Comparison of ENCODE assay signal across 1 cellular context in the genomic region with DNA sequence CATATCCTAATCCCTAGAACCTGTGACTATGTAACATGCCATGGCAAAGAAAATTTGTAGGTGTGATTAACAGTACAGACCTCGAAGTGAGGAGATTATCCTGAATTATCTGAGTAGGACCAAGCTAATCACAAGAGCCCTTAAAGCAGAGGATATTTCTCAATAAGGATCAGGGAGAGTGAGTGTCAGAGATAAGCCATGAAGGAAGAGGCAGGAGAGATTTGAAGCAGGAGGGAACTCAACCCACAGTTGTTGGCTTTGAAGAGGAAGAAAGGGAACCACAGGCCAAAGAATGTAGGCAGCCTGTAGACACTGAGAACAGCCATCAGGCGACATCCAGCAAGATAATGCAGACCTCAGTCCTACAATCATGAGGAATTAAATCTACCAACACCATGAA.
TF ChIP-seq lines count a peak whose summit lies in the region.

No MANE protein-coding gene starts in this region.

TF ChIP-seq in K562, 482 proteins besides CTCF, POLR2A, EP300 and RAD21 (continued from another document):
- TF ChIP-seq, protein P1, sequence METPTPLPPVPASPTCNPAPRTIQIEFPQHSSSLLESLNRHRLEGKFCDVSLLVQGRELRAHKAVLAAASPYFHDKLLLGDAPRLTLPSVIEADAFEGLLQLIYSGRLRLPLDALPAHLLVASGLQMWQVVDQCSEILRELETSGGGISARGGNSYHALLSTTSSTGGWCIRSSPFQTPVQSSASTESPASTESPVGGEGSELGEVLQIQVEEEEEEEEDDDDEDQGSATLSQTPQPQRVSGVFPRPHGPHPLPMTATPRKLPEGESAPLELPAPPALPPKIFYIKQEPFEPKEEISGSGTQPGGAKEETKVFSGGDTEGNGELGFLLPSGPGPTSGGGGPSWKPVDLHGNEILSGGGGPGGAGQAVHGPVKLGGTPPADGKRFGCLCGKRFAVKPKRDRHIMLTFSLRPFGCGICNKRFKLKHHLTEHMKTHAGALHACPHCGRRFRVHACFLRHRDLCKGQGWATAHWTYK (CRISPR knock-in tag; IDR thresholded peaks at IDR 0.05): no peak
- no peak for TF ChIP-seq SNRNP70 (optimal IDR thresholded peaks at IDR 0.05; ENCODE audit: low read depth, low read length)
- TF ChIP-seq, protein P2, sequence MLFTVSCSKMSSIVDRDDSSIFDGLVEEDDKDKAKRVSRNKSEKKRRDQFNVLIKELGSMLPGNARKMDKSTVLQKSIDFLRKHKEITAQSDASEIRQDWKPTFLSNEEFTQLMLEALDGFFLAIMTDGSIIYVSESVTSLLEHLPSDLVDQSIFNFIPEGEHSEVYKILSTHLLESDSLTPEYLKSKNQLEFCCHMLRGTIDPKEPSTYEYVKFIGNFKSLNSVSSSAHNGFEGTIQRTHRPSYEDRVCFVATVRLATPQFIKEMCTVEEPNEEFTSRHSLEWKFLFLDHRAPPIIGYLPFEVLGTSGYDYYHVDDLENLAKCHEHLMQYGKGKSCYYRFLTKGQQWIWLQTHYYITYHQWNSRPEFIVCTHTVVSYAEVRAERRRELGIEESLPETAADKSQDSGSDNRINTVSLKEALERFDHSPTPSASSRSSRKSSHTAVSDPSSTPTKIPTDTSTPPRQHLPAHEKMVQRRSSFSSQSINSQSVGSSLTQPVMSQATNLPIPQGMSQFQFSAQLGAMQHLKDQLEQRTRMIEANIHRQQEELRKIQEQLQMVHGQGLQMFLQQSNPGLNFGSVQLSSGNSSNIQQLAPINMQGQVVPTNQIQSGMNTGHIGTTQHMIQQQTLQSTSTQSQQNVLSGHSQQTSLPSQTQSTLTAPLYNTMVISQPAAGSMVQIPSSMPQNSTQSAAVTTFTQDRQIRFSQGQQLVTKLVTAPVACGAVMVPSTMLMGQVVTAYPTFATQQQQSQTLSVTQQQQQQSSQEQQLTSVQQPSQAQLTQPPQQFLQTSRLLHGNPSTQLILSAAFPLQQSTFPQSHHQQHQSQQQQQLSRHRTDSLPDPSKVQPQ (CRISPR knock-in tag; IDR thresholded peaks at IDR 0.05; ENCODE audit: borderline replicate concordance): no peak
- peak; percentile 81 for TF ChIP-seq CBFA2T3 (IDR thresholded peaks at IDR 0.05)
- peak; percentile 75; the same call in 1 of the 2 replicates for TF ChIP-seq EHMT2 (IDR thresholded peaks at IDR 0.05)
- peak in 1 of 2 experiments; percentile 45; a peak in 1 of 4 replicates for TF ChIP-seq KDM1A (IDR thresholded peaks at IDR 0.05)
- 0 out of 4 replicates have a peak, but pooled peaks of 1 of the 2 experiments have one; percentile 23 for TF ChIP-seq RCOR1 (IDR thresholded peaks at IDR 0.05; ENCODE audit: borderline replicate concordance in 1 of 2, low read depth in 2 of 2, low read length in 2 of 2)
- TF ChIP-seq ARID2 (IDR thresholded peaks at IDR 0.05): no peak
- peak; percentile 68 for TF ChIP-seq ARID1B (IDR thresholded peaks at IDR 0.05)
